ENCODE assay signal across 22 cellular contexts in the genomic region with DNA sequence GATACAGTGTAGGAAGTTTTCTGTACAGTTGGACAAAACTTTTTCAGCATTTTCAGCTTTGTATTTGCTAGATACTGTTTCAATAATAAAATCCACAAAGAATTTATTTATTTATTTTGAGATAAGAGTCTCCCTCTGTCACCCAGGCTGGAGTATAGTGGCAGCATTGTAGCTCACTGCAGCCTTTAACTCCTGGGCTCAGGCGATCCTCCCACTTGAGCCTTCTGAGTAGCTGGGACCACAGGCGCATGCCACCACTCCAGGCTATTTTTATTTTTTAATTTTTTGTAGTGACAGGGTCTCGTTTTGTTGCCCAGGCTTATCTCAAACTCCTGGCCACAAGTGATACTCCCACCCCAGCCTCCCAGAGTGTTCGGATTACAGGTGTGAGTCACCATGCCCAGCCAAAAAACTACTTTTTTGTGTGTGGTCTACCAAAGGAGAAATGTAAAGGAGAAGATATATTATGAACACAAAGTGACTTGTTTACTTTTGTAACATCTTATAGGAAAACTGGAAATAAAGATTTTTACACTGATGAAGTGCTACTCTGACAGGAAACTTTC. TPM values are rescaled to one million over a fixed set of nuclear protein-coding genes. Genes with fewer than 3 reads are reported as not detected.
"Had no signal": no experiment of that assay in that cellular context is flagged by ENCODE, and none has a peak within 500 bp of the region (broad histone marks: within the 10 kb centered on the region; RNA-seq: fewer than 3 reads in every experiment).

No MANE protein-coding gene starts in this region.

- H3K36me3 Mint-ChIP-seq: memory B cell; natural killer cell treated with Interleukin-12 subunit alpha and Interleukin-12 subunit beta and Interleukin-15 and Interleukin-18, amount 100 ng/mL, for 72 hours; neural progenitor cell; stimulated activated naive B cell treated with anti-CD40 and anti-IgM and Interleukin-4, amounts not matched to agents 10 μg/mL and 1 μg/mL and 100 μg/mL, for 72 hours had no signal

- H3K4me1 Mint-ChIP-seq: memory B cell; neural progenitor cell; stimulated activated naive B cell treated with anti-CD40 and anti-IgM and Interleukin-4, amounts not matched to agents 10 μg/mL and 1 μg/mL and 100 μg/mL, for 72 hours had no signal

- H3K4me1 ChIP-seq: left ventricle myocardium inferior, lower lobe of right lung, neural progenitor cell, right atrium auricular region, stomach had no signal

- H3K9me3 Mint-ChIP-seq: memory B cell; natural killer cell treated with Interleukin-12 subunit alpha and Interleukin-12 subunit beta and Interleukin-15 and Interleukin-18, amount 100 ng/mL, for 72 hours; stimulated activated naive B cell treated with anti-CD40 and anti-IgM and Interleukin-4, amounts not matched to agents 10 μg/mL and 1 μg/mL and 100 μg/mL, for 72 hours had no signal

- H3K79me2 ChIP-seq: hepatocyte had no signal

- H3K27me3 ChIP-seq: hepatocyte, neural progenitor cell, ovary, right atrium auricular region, stomach had no signal

- H3K4me3 ChIP-seq: dorsolateral prefrontal cortex, hepatocyte, left ventricle myocardium inferior, lower lobe of right lung, neural progenitor cell, ovary, right atrium auricular region, smooth muscle cell, stomach had no signal

- H3K27me3 Mint-ChIP-seq: memory B cell; natural killer cell treated with Interleukin-12 subunit alpha and Interleukin-12 subunit beta and Interleukin-15 and Interleukin-18, amount 100 ng/mL, for 72 hours; stimulated activated naive B cell treated with anti-CD40 and anti-IgM and Interleukin-4, amounts not matched to agents 10 μg/mL and 1 μg/mL and 100 μg/mL, for 72 hours had no signal

- H3K27ac ChIP-seq: dorsolateral prefrontal cortex, hepatocyte, left ventricle myocardium inferior, lower lobe of right lung, neural progenitor cell, ovary, right atrium auricular region, stomach had no signal

- H3K9ac ChIP-seq: neural progenitor cell had no signal

- H3K4me3 Mint-ChIP-seq: memory B cell; natural killer cell treated with Interleukin-12 subunit alpha and Interleukin-12 subunit beta and Interleukin-15 and Interleukin-18, amount 100 ng/mL, for 72 hours; neural progenitor cell; stimulated activated naive B cell treated with anti-CD40 and anti-IgM and Interleukin-4, amounts not matched to agents 10 μg/mL and 1 μg/mL and 100 μg/mL, for 72 hours had no signal

- H3K27ac Mint-ChIP-seq: memory B cell; natural killer cell treated with Interleukin-12 subunit alpha and Interleukin-12 subunit beta and Interleukin-15 and Interleukin-18, amount 100 ng/mL, for 72 hours; neural progenitor cell; stimulated activated naive B cell treated with anti-CD40 and anti-IgM and Interleukin-4, amounts not matched to agents 10 μg/mL and 1 μg/mL and 100 μg/mL, for 72 hours had no signal

- H3K4me2 ChIP-seq: hepatocyte, neural progenitor cell, smooth muscle cell had no signal

- H2AFZ ChIP-seq: hepatocyte, neural progenitor cell had no signal

- DNase-seq: cortex of kidney; dorsolateral prefrontal cortex; effector CD8-positive, alpha-beta T cell; foreskin melanocyte; kidney; left cardiac atrium; left ventricle myocardium inferior; lower lobe of right lung; midbrain; nucleus accumbens; ovary; stimulated activated CD4-positive, alpha-beta T cell treated with anti-CD3 and anti-CD28 coated beads, Interleukin-4, amount 100 ng/mL, for 1 hour; stimulated activated naive B cell treated with anti-CD40 and anti-IgM and Interleukin-4, amounts not matched to agents 10 μg/mL and 1 μg/mL and 100 μg/mL, for 72 hours; stomach; substantia nigra; trophoblast cell had no signal

- ATAC-seq: left cardiac atrium; lower lobe of right lung; natural killer cell treated with Interleukin-12 subunit alpha and Interleukin-12 subunit beta and Interleukin-15 and Interleukin-18, amount 100 ng/mL, for 72 hours; stimulated activated naive B cell treated with anti-CD40 and anti-IgM and Interleukin-4, amounts not matched to agents 10 μg/mL and 1 μg/mL and 100 μg/mL, for 72 hours had no signal

- H3K9me3 ChIP-seq: left ventricle myocardium inferior, lower lobe of right lung, ovary, right atrium auricular region, stomach had no signal

- H3K36me3 ChIP-seq: left ventricle myocardium inferior, lower lobe of right lung, neural progenitor cell, ovary, right atrium auricular region, stomach had no signal

RNA-seq across cellular contexts. Expression of gene SOWAHD, which starts 13.0 kb away (rescaled TPM):
- total RNA-seq: natural killer cell treated with Interleukin-12 subunit alpha and Interleukin-12 subunit beta and Interleukin-15 and Interleukin-18, amount 100 ng/mL, for 72 hours; right atrium auricular region; smooth muscle cell had no signal
- polyA plus RNA-seq: smooth muscle cell had no signal
